ENCODE assay signal across 20 cellular contexts in the genomic region with DNA sequence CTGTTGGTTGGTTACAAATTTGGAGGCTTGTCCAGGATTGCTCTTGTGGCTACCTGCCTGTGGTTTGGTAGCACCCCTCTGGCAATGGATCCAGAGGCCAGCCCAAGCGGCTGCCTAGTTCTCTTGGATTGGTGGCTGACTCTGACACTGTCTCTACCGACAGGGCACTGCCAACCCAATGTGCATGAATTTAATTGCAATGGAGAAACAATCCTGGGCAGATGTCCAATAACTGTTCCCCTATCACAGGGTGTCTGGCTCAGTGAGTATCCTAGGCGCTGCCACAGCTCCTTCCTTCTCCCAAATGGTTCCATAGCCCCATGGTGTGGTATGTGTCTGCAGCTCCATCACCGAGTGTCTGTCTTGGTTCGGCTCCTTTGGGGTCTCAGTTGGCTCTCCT.
"Had no signal": no experiment of that assay in that cellular context is flagged by ENCODE, and none has a peak within 500 bp of the region (broad histone marks: within the 10 kb centered on the region; RNA-seq: fewer than 3 reads in every experiment).

No MANE protein-coding gene starts in this region.

- H3K27ac ChIP-seq: epithelial cell of prostate, gastrocnemius medialis, SJCRH30, skin epidermis, upper lobe of left lung had no signal

- H3K27me3 ChIP-seq: gastrocnemius medialis, SJCRH30, upper lobe of left lung had no signal

- DNase-seq: activated CD4-positive, alpha-beta T cell treated with anti-CD3 and anti-CD28 coated beads for 48 hours; activated naive CD8-positive, alpha-beta T cell treated with anti-CD3 and anti-CD28 coated beads for 36 hours; cerebellar nuclear complex; effector CD8-positive, alpha-beta T cell; gastrocnemius medialis; mucosa of descending colon; naive thymus-derived CD4-positive, alpha-beta T cell; posterior cingulate gyrus; SJCRH30; stimulated activated CD4-positive, alpha-beta T cell treated with anti-CD3 and anti-CD28 coated beads, Interleukin-15, amount 100 ng/mL, for 24 hours; stimulated activated CD4-positive, alpha-beta T cell treated with anti-CD3 and anti-CD28 coated beads, Interleukin-4, amount 100 ng/mL, for 24 hours; stimulated activated naive CD4-positive, alpha-beta T cell treated with Interleukin-2 at 50 U/mL for 16 hours; upper lobe of left lung had no signal

- H3K4me3 Mint-ChIP-seq: activated naive CD8-positive, alpha-beta T cell treated with anti-CD3 and anti-CD28 coated beads for 36 hours; brain; WTC11 had no signal

- FAIRE-seq: islet of Langerhans, TTC549 had no signal

- H3K4me1 ChIP-seq: SJCRH30 had no signal

- H3K27me3 Mint-ChIP-seq: activated naive CD8-positive, alpha-beta T cell treated with anti-CD3 and anti-CD28 coated beads for 36 hours; naive thymus-derived CD4-positive, alpha-beta T cell had no signal

- H3K36me3 ChIP-seq: gastrocnemius medialis had no signal

- H3K4me1 Mint-ChIP-seq: brain, WTC11 had no signal

- H3K4me3 ChIP-seq: gastrocnemius medialis, mucosa of descending colon, SJCRH30, skin epidermis, upper lobe of left lung had no signal

- ATAC-seq: gastrocnemius medialis; mucosa of descending colon; naive thymus-derived CD4-positive, alpha-beta T cell; WTC11 had no signal

- H3K9me3 ChIP-seq: gastrocnemius medialis had no signal

- H3K27ac Mint-ChIP-seq: activated naive CD8-positive, alpha-beta T cell treated with anti-CD3 and anti-CD28 coated beads for 36 hours; activated T-helper 2 cell treated with anti-CD3 and anti-CD28 coated beads, Interferon-gamma antibody, Interleukin-2, Interleukin-4, amounts not matched to agents 10 μg/mL and 5 μg/mL and 100 μg/mL, durations not matched to agents 14 hours and 24 hours and 36 hours; brain; WTC11 had no signal
